ENCODE assay signal across 21 cellular contexts in genomic region chr12:951166-951565, GRCh38. TPM values are rescaled to one million over a fixed set of nuclear protein-coding genes. Genes with fewer than 3 reads are reported as not detected.
DNase-seq lines count a peak whose midpoint lies in the region; ATAC-seq and TF ChIP-seq lines count a peak whose summit lies in the region.
"Had no signal": no experiment of that assay in that cellular context is flagged by ENCODE, and none has a peak within 500 bp of the region (broad histone marks: within the 10 kb centered on the region; RNA-seq: fewer than 3 reads in every experiment).

No MANE protein-coding gene starts in this region.

- H3K4me3 Mint-ChIP-seq in T-helper 1 cell treated with Interleukin-12 subunit alpha and Interleukin-12 subunit beta and Interleukin-4 antibody, amounts not matched to agents 30 μg/mL and 1 μg/mL, for 36 hours: peak overlapping the region; percentile 30
- peak overlapping the region; percentile 9 for H3K4me3 Mint-ChIP-seq in activated naive CD8-positive, alpha-beta T cell treated with anti-CD3 and anti-CD28 coated beads, Interleukin-2, amount 10 ng/mL, durations not matched to agents 7 days and 5 days
- peak overlapping the region; percentile 7 for H3K4me3 Mint-ChIP-seq in neural crest cell
- H3K4me3 Mint-ChIP-seq: activated T-cell treated with anti-CD3 and anti-CD28 coated beads, Interleukin-2, amount 50 U/mL, for 24 hours had no signal

- intact Hi-C loops in lower lobe of right lung (cut with DNase I): no loop called here

- no peak overlapping the region for H3K4me3 ChIP-seq in lower lobe of right lung
- H3K4me3 ChIP-seq: right atrium auricular region had no signal

- H3K4me1 Mint-ChIP-seq in T-helper 1 cell treated with Interleukin-12 subunit alpha and Interleukin-12 subunit beta and Interleukin-4 antibody, amounts not matched to agents 30 μg/mL and 1 μg/mL, for 36 hours (ENCODE audit: low read depth): peaks cover 24% of the 10 kb centered on the region
- H3K4me1 Mint-ChIP-seq in activated naive CD8-positive, alpha-beta T cell treated with anti-CD3 and anti-CD28 coated beads, Interleukin-2, amount 10 ng/mL, durations not matched to agents 7 days and 5 days: peaks cover 11% of the 10 kb centered on the region
- peaks cover 21% of the 10 kb centered on the region for H3K4me1 Mint-ChIP-seq in neural crest cell

- peaks cover 4% of the 10 kb centered on the region for H3K36me3 Mint-ChIP-seq in T-helper 1 cell treated with Interleukin-12 subunit alpha and Interleukin-12 subunit beta and Interleukin-4 antibody, amounts not matched to agents 30 μg/mL and 1 μg/mL, for 36 hours (ENCODE audit: low read depth)
- peaks cover 8% of the 10 kb centered on the region for H3K36me3 Mint-ChIP-seq in activated naive CD8-positive, alpha-beta T cell treated with anti-CD3 and anti-CD28 coated beads, Interleukin-2, amount 10 ng/mL, durations not matched to agents 7 days and 5 days
- no peaks in the 10 kb centered on the region for H3K36me3 Mint-ChIP-seq in neural crest cell (ENCODE audit: low read depth)

- no peak for TF ChIP-seq CTCF in neural crest cell (conservative IDR thresholded peaks at IDR 0.05)
- TF ChIP-seq CTCF in lower lobe of right lung (IDR thresholded peaks at IDR 0.05): no peak

- H3K27ac ChIP-seq in lower lobe of right lung: no peak overlapping the region
- H3K27ac ChIP-seq: neutrophil, right atrium auricular region had no signal

- ATAC-seq in activated naive CD8-positive, alpha-beta T cell treated with anti-CD3 and anti-CD28 coated beads, Interleukin-2, amount 10 ng/mL, durations not matched to agents 7 days and 5 days (ENCODE audit: low read depth): no peak
- ATAC-seq in lower lobe of right lung: no peak
- ATAC-seq in HG03108 (IDR thresholded peaks at IDR 0.05; ENCODE audit: unreplicated experiment): no peak
- ATAC-seq: stimulated activated naive CD8-positive, alpha-beta T cell treated with anti-CD3 and anti-CD28 coated beads, Interleukin-15, amount 100 ng/mL, for 72 hours had no signal

- peaks cover 4% of the 10 kb centered on the region for H3K27me3 Mint-ChIP-seq in T-helper 1 cell treated with Interleukin-12 subunit alpha and Interleukin-12 subunit beta and Interleukin-4 antibody, amounts not matched to agents 30 μg/mL and 1 μg/mL, for 36 hours (ENCODE audit: low read depth)
- peaks cover 4% of the 10 kb centered on the region for H3K27me3 Mint-ChIP-seq in activated naive CD8-positive, alpha-beta T cell treated with anti-CD3 and anti-CD28 coated beads, Interleukin-2, amount 10 ng/mL, durations not matched to agents 7 days and 5 days
- no peaks in the 10 kb centered on the region for H3K27me3 Mint-ChIP-seq in neural crest cell (ENCODE audit: low read depth)
- H3K27me3 Mint-ChIP-seq: activated T-cell treated with anti-CD3 and anti-CD28 coated beads, Interleukin-2, amount 50 U/mL, for 24 hours; stimulated activated naive CD8-positive, alpha-beta T cell treated with anti-CD3 and anti-CD28 coated beads, Interleukin-15, amount 100 ng/mL, for 72 hours had no signal

- no peaks in the 10 kb centered on the region for H3K9me3 Mint-ChIP-seq in T-helper 1 cell treated with Interleukin-12 subunit alpha and Interleukin-12 subunit beta and Interleukin-4 antibody, amounts not matched to agents 30 μg/mL and 1 μg/mL, for 36 hours
- no peaks in the 10 kb centered on the region for H3K9me3 Mint-ChIP-seq in activated naive CD8-positive, alpha-beta T cell treated with anti-CD3 and anti-CD28 coated beads, Interleukin-2, amount 10 ng/mL, durations not matched to agents 7 days and 5 days
- no peaks in the 10 kb centered on the region for H3K9me3 Mint-ChIP-seq in neural crest cell
- H3K9me3 Mint-ChIP-seq: activated T-cell treated with anti-CD3 and anti-CD28 coated beads, Interleukin-2, amount 50 U/mL, for 24 hours; stimulated activated naive CD8-positive, alpha-beta T cell treated with anti-CD3 and anti-CD28 coated beads, Interleukin-15, amount 100 ng/mL, for 72 hours had no signal

- DNase-seq in T-helper 1 cell (no peak), DMS53 treated with DMSO at 0.1 percent for 48 hours (lab: John Stamatoyannopoulos, UW; ENCODE audit: unreplicated experiment) (peak; percentile 43), neural crest cell (ENCODE audit: low read depth, low spot score) (no peak), lower lobe of right lung (no peak), DMS114 treated with DMSO at 0.1 percent for 48 hours (lab: John Stamatoyannopoulos, UW; ENCODE audit: unreplicated experiment) (no peak)
- DNase-seq in activated naive CD8-positive, alpha-beta T cell treated with anti-CD3 and anti-CD28 coated beads, Interleukin-2, amount 10 ng/mL, durations not matched to agents 7 days and 5 days: no peak
- DNase-seq: activated T-cell treated with anti-CD3 and anti-CD28 coated beads, Interleukin-2, amount 50 U/mL, for 24 hours; amniotic stem cell; C1 segment of cervical spinal cord; cerebellar nuclear complex; H9; mesenchymal stem cell; NCI-H1930; OCI-M1; SIG-M5; stimulated activated naive CD8-positive, alpha-beta T cell treated with anti-CD3 and anti-CD28 coated beads, Interleukin-15, amount 100 ng/mL, for 72 hours; T1000 had no signal

- POLR2A ChIA-PET in activated naive CD8-positive, alpha-beta T cell treated with anti-CD3 and anti-CD28 coated beads, Interleukin-2, amount 10 ng/mL, durations not matched to agents 7 days and 5 days (lab: Charles Lee): no interaction called here

- no peaks in the 10 kb centered on the region for H3K9me3 ChIP-seq in lower lobe of right lung
- H3K9me3 ChIP-seq: neutrophil, right atrium auricular region had no signal

- H3K36me3 ChIP-seq in lower lobe of right lung: no peaks in the 10 kb centered on the region
- H3K36me3 ChIP-seq: neutrophil, right atrium auricular region had no signal

- H3K4me1 ChIP-seq in lower lobe of right lung: peaks cover 11% of the 10 kb centered on the region

- H3K27me3 ChIP-seq in lower lobe of right lung (ENCODE audit: low read depth): no peaks in the 10 kb centered on the region
- H3K27me3 ChIP-seq: neutrophil, right atrium auricular region had no signal

- H3K27ac Mint-ChIP-seq in T-helper 1 cell treated with Interleukin-12 subunit alpha and Interleukin-12 subunit beta and Interleukin-4 antibody, amounts not matched to agents 30 μg/mL and 1 μg/mL, for 36 hours: peak overlapping the region; percentile 23
- H3K27ac Mint-ChIP-seq in activated naive CD8-positive, alpha-beta T cell treated with anti-CD3 and anti-CD28 coated beads, Interleukin-2, amount 10 ng/mL, durations not matched to agents 7 days and 5 days: peak overlapping the region; percentile 63
- H3K27ac Mint-ChIP-seq in neural crest cell (ENCODE audit: unreplicated experiment): no peak overlapping the region
- H3K27ac Mint-ChIP-seq: activated T-cell treated with anti-CD3 and anti-CD28 coated beads, Interleukin-2, amount 50 U/mL, for 24 hours had no signal

RNA-seq across cellular contexts. Expression of gene RAD52, which starts 1.7 kb away (rescaled TPM):
- 10 to 100 TPM; 15.9 to 17.9 TPM for total RNA-seq in activated naive CD8-positive, alpha-beta T cell treated with anti-CD3 and anti-CD28 coated beads, Interleukin-2, amount 10 ng/mL, durations not matched to agents 7 days and 5 days
- total RNA-seq in neural crest cell: 19.6 and 21.2 TPM in 2 replicates
- 12.2 TPM for total RNA-seq in lower lobe of right lung

RNA-seq across cellular contexts. Expression of gene ERC1, which starts 39.9 kb away (rescaled TPM):
- 10 to 100 TPM; 24.0 to 30.3 TPM for total RNA-seq in activated naive CD8-positive, alpha-beta T cell treated with anti-CD3 and anti-CD28 coated beads, Interleukin-2, amount 10 ng/mL, durations not matched to agents 7 days and 5 days
- total RNA-seq in neural crest cell (37.9 and 38.9 TPM in 2 replicates), lower lobe of right lung (66.3 TPM)
